ENCODE assay signal across 21 cellular contexts in genomic region chr1:55612988-55613387, GRCh38.
"Had no signal": no experiment of that assay in that cellular context is flagged by ENCODE, and none has a peak within 500 bp of the region (broad histone marks: within the 10 kb centered on the region; RNA-seq: fewer than 3 reads in every experiment).

No MANE protein-coding gene starts in this region.

- H3K4me3 ChIP-seq: breast epithelium, right atrium auricular region, transverse colon had no signal

- H3K27me3 Mint-ChIP-seq: dendritic cell treated with granulocyte-macrophage colony-stimulating factor and Interleukin-4, amounts not matched to agents 40 ng/mL and 50 ng/mL, for 4 days had no signal

- H3K4me1 Mint-ChIP-seq: memory B cell, nephron, T-helper 17 cell had no signal

- H3K36me3 ChIP-seq: breast epithelium, right atrium auricular region, transverse colon had no signal

- H3K27ac Mint-ChIP-seq: activated CD8-positive, alpha-beta T cell treated with anti-CD3 and anti-CD28 coated beads for 36 hours; activated naive CD4-positive, alpha-beta T cell treated with anti-CD3 and anti-CD28 coated beads, Interleukin-2, amount 50 U/mL, for 72 hours; dendritic cell treated with granulocyte-macrophage colony-stimulating factor and Interleukin-4, amounts not matched to agents 40 ng/mL and 50 ng/mL, for 4 days; memory B cell; nephron; progenitor cell of endocrine pancreas; T-helper 17 cell had no signal

- DNase-seq: activated CD4-positive, alpha-beta T cell treated with anti-CD3 and anti-CD28 coated beads for 48 hours; activated CD8-positive, alpha-beta T cell treated with anti-CD3 and anti-CD28 coated beads for 36 hours; activated effector memory CD4-positive, alpha-beta T cell treated with anti-CD3 and anti-CD28 coated beads, Interleukin-2, amount 50 U/mL, for 16 hours; activated T-cell treated with anti-CD3 and anti-CD28 coated beads, Interleukin-2, amount 50 U/mL, for 4 hours; cerebellar nuclear complex; hypothalamus; left ventricle myocardium superior; occipital lobe; small intestine; stimulated activated CD4-positive, alpha-beta T cell treated with anti-CD3 and anti-CD28 coated beads, Interleukin-4, amount 100 ng/mL, for 24 hours; stimulated activated naive CD4-positive, alpha-beta T cell; T-helper 17 cell; transverse colon had no signal

- H3K4me1 ChIP-seq: breast epithelium, right atrium auricular region had no signal

- H3K27me3 ChIP-seq: breast epithelium, right atrium auricular region, transverse colon had no signal

- H3K27ac ChIP-seq: breast epithelium, epithelial cell of prostate, right atrium auricular region, transverse colon had no signal

- H3K36me3 Mint-ChIP-seq: memory B cell had no signal

- ATAC-seq: activated CD8-positive, alpha-beta T cell treated with anti-CD3 and anti-CD28 coated beads for 36 hours; activated naive CD4-positive, alpha-beta T cell treated with anti-CD3 and anti-CD28 coated beads, Interleukin-2, amount 50 U/mL, for 72 hours; activated T-cell treated with anti-CD3 and anti-CD28 coated beads, Interleukin-2, amount 50 U/mL, for 4 hours; left ventricle myocardium superior; T-helper 17 cell had no signal

- H3K9me3 Mint-ChIP-seq: activated CD8-positive, alpha-beta T cell treated with anti-CD3 and anti-CD28 coated beads for 36 hours had no signal

- H3K4me3 Mint-ChIP-seq: activated CD8-positive, alpha-beta T cell treated with anti-CD3 and anti-CD28 coated beads for 36 hours; activated T-cell treated with anti-CD3 and anti-CD28 coated beads, Interleukin-2, amount 50 U/mL, for 4 hours; dendritic cell treated with granulocyte-macrophage colony-stimulating factor and Interleukin-4, amounts not matched to agents 40 ng/mL and 50 ng/mL, for 4 days; memory B cell; nephron; T-helper 17 cell had no signal
